ENCODE assay signal across 8 cellular contexts in the genomic region with DNA sequence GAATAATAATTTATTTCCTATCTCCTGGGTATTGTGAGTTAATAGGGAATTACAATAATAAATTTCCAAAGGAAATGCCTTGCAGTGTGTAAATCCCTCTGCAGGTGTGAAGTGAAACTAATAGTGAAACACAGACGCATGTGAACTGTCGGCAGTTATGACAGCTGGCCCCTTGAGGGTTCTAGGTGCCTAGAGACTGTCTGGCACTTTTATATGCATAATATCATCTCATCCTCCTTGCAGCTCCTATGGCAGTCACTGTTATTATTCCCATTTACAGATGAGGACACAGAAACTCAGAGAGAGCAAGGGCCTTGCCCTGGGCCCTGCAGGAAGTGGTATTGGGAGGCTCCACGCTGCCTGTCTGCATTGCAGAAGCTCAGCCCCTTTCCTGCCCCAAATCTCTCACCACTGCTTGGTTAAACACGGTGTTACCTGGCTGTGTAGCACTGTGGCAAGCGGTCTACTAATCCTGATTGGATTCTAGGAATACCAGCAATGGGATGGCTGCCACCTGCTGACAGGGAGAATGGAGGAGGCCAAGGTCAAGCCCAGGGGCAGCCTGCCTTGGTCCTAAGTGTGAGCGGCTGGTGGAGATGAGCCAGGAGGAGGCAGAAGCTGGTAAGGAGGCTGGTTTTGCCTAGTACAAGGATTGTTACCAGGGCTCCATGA. TPM values are rescaled to one million over a fixed set of nuclear protein-coding genes. Genes with fewer than 3 reads are reported as not detected.
A peak's percentile ranks its signal among the peaks of the same experiment; 100 is the strongest.
DNase-seq lines count a peak whose midpoint lies in the region; ATAC-seq and TF ChIP-seq lines count a peak whose summit lies in the region.

No MANE protein-coding gene starts in this region.

- H2BK5ac ChIP-seq in mesenchymal stem cell (ENCODE audit: low read depth, low read length, poor library complexity, severe bottlenecking): no peak overlapping the region

- no peak overlapping the region for H2AFZ ChIP-seq in mesenchymal stem cell (ENCODE audit: low read depth, low read length)

- H4K8ac ChIP-seq in mesenchymal stem cell (ENCODE audit: low read length): no peak overlapping the region

- no peak overlapping the region for H2BK12ac ChIP-seq in mesenchymal stem cell (ENCODE audit: low read length in 2 of 2)

- H3K9me3 ChIP-seq in mesenchymal stem cell (ENCODE audit: control insufficient read depth, low read length): no peaks in the 10 kb centered on the region

- TF ChIP-seq CTCF in GM10266 (IDR thresholded peaks at IDR 0.05; ENCODE audit: control insufficient read depth, insufficient read depth, low read depth, missing control alignments) (peak; percentile 12), brain microvascular endothelial cell (IDR thresholded peaks at IDR 0.05; ENCODE audit: low read depth, low read length, missing control alignments) (no peak)

- no peak overlapping the region for H3K4me2 ChIP-seq in mesenchymal stem cell (ENCODE audit: low read length, poor library complexity, severe bottlenecking)

- H3K79me1 ChIP-seq in mesenchymal stem cell (replicated peaks; ENCODE audit: low read length, poor library complexity, severe bottlenecking): no peaks in the 10 kb centered on the region

- H3K4me3 ChIP-seq in mesenchymal stem cell (ENCODE audit: insufficient read depth in 1 of 2, low read depth in 1 of 2, low read length in 2 of 2): no peak overlapping the region
- no peak overlapping the region for H3K4me3 ChIP-seq in brain microvascular endothelial cell (ENCODE audit: low read depth, low read length)

- no peak overlapping the region for H3K4ac ChIP-seq in mesenchymal stem cell (ENCODE audit: low read depth in 1 of 2, low read length in 2 of 2)

- in situ Hi-C loops in brain microvascular endothelial cell (cut with HindIII; ENCODE audit: low pct_ligation_motif_present, low sequenced_read_pairs): no loop called here

- ATAC-seq in HG02759 (IDR thresholded peaks at IDR 0.05; ENCODE audit: unreplicated experiment): peak; percentile 67
- ATAC-seq in activated CD4-positive, CD25-positive, alpha-beta regulatory T cell treated with anti-CD3 and anti-CD28 coated beads, Interleukin-2, amount 50 U/mL, for 24 hours: peak; percentile 66 to 71

- H3K4me1 ChIP-seq in mesenchymal stem cell (ENCODE audit: control insufficient read depth, insufficient read depth, low read depth, low read length): peaks cover 14% of the 10 kb centered on the region

- no peak overlapping the region for H3K9ac ChIP-seq in mesenchymal stem cell (ENCODE audit: low read length)

- WGBS in mesenchymal stem cell: 74% methylated on average over 6 of the region's 6 CpGs

- H3K14ac ChIP-seq in mesenchymal stem cell (ENCODE audit: low read length in 2 of 2): peak overlapping the region in 1 of 2 experiments; percentile 59

- H3K23ac ChIP-seq in mesenchymal stem cell (ENCODE audit: low read length in 2 of 2): peak overlapping the region in 1 of 2 experiments; percentile 89

- DNase-seq in GM10266 (ENCODE audit: extremely low spot score) (no peak), mesenchymal stem cell (no peak), NCI-H69 (lab: John Stamatoyannopoulos, UW) (no peak), HuH-7.5 (ENCODE audit: low spot score) (no peak), NCI-H1436 treated with DMSO at 0.1 percent for 48 hours (lab: John Stamatoyannopoulos, UW) (no peak), brain microvascular endothelial cell (no peak)

- no peaks in the 10 kb centered on the region for H3K36me3 ChIP-seq in mesenchymal stem cell (ENCODE audit: control insufficient read depth in 1 of 2, insufficient read depth in 2 of 2, low read depth in 1 of 2, low read length in 2 of 2)
- H3K36me3 ChIP-seq in brain microvascular endothelial cell (replicated peaks): no peaks in the 10 kb centered on the region

- H2BK15ac ChIP-seq in mesenchymal stem cell (ENCODE audit: low read depth, poor library complexity, severe bottlenecking): no peak overlapping the region

- no peak overlapping the region for H2BK120ac ChIP-seq in mesenchymal stem cell (ENCODE audit: low read depth, low read length)

- no peak overlapping the region for H3K27ac ChIP-seq in mesenchymal stem cell (ENCODE audit: low read length, poor library complexity, severe bottlenecking)
- no peak overlapping the region for H3K27ac ChIP-seq in brain microvascular endothelial cell

- no peak overlapping the region for H4K91ac ChIP-seq in mesenchymal stem cell (ENCODE audit: low read length)

- H3K27me3 ChIP-seq in mesenchymal stem cell (ENCODE audit: control insufficient read depth in 1 of 2, insufficient read depth in 1 of 2, low read length in 2 of 2): peaks cover 0 to 18% of the 10 kb centered on the region in 2 experiments
- H3K27me3 ChIP-seq in brain microvascular endothelial cell (replicated peaks): no peaks in the 10 kb centered on the region

- H2AK5ac ChIP-seq in mesenchymal stem cell (ENCODE audit: low read length, severe bottlenecking): peak overlapping the region; percentile 35

- no peak overlapping the region for H3K18ac ChIP-seq in mesenchymal stem cell (ENCODE audit: low read depth in 1 of 2, low read length in 2 of 2)

RNA-seq across cellular contexts. Expression of a gene that starts 32.8 kb away (rescaled TPM):
- 40.4 TPM for polyA plus RNA-seq in mesenchymal stem cell (2013, experiment 1 of 2)
- 43.3 TPM for polyA plus RNA-seq in mesenchymal stem cell (2013, experiment 2 of 2)
